15 cellular contexts compared by ENCODE assay signal in the genomic region with DNA sequence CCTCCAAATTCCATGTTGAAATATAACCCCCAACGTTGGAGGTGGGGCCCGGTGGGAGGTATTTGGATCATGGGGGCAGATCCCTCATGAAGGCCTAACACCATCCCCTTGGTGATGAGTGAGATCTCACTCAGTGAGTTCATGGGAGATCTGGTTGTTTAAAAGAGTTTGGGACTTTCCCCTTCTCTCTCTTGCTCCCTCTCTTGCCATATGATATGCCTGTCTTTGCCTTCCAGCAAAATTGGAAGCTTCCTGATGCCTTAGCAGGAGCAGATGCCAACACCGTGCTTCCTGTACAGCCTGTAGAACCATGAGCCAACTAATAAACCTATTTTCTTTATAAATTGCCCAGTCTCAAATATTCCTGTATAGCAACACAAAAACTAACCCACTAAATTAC. TPM values are rescaled to one million over a fixed set of nuclear protein-coding genes. Genes with fewer than 3 reads are reported as not detected.
DNase-seq lines count a peak whose midpoint lies in the region; ATAC-seq and TF ChIP-seq lines count a peak whose summit lies in the region.
"Had no signal": no experiment of that assay in that cellular context is flagged by ENCODE, and none has a peak within 500 bp of the region (broad histone marks: within the 10 kb centered on the region; RNA-seq: fewer than 3 reads in every experiment).

No MANE protein-coding gene starts in this region.

- peaks cover 3% of the 10 kb centered on the region for H3K9me3 Mint-ChIP-seq in CD4-positive, alpha-beta T cell

- no peaks in the 10 kb centered on the region for H3K27me3 ChIP-seq in CD4-positive, alpha-beta T cell (ENCODE audit: control insufficient read depth, insufficient read depth, low read length)

- H3K27ac ChIP-seq in C4-2B (peak overlapping the region; percentile 85; the same call in 1 of the 2 replicates), VCaP (peak overlapping the region; percentile 26; the same call in 1 of the 2 replicates)
- no peak overlapping the region for H3K27ac ChIP-seq in CD4-positive, alpha-beta T cell (ENCODE audit: low read depth, low read length)
- H3K27ac ChIP-seq: GM23248 had no signal

- intact Hi-C loops in CD4-positive, alpha-beta T cell (cut with DNase I, micrococcal nuclease), result no loop called here

- no peak for DNase-seq in CD4-positive, alpha-beta T cell
- DNase-seq in SW480 (ENCODE audit: low spot score), result no peak
- DNase-seq: Calu3, DMS 273 treated with DMSO at 0.1 percent for 48 hours, DMS79, GM23248 had no signal

- peaks cover 17% of the 10 kb centered on the region for H3K36me3 Mint-ChIP-seq in CD4-positive, alpha-beta T cell (ENCODE audit: low read depth)

- CTCF ChIA-PET in CD4-positive, alpha-beta T cell (lab: Charles Lee), result no interaction called here

- no peak for TF ChIP-seq CTCF in C4-2B (conservative IDR thresholded peaks at IDR 0.05)
- TF ChIP-seq CTCF in CD4-positive, alpha-beta T cell (IDR thresholded peaks at IDR 0.05), result no peak
- no peak for TF ChIP-seq CTCF in VCaP (conservative IDR thresholded peaks at IDR 0.05)

- peaks cover 81% of the 10 kb centered on the region for H3K4me1 Mint-ChIP-seq in CD4-positive, alpha-beta T cell (ENCODE audit: low read depth)

- no peak for ATAC-seq in CD4-positive, alpha-beta T cell (ENCODE audit: poor library complexity)
- ATAC-seq in esophagus mucosa (peak; percentile 18), HG03442 (IDR thresholded peaks at IDR 0.05; ENCODE audit: unreplicated experiment) (no peak), HG03469 (IDR thresholded peaks at IDR 0.05; ENCODE audit: unreplicated experiment) (no peak), GM19463 (IDR thresholded peaks at IDR 0.05; ENCODE audit: unreplicated experiment) (no peak)
- ATAC-seq: GM12878, HCT116, HepG2 had no signal

- POLR2A ChIA-PET in CD4-positive, alpha-beta T cell (lab: Charles Lee), result no interaction called here

- peak overlapping the region; percentile 76 for H3K27ac Mint-ChIP-seq in CD4-positive, alpha-beta T cell

- H3K27me3 Mint-ChIP-seq in CD4-positive, alpha-beta T cell, result no peaks in the 10 kb centered on the region

- no peaks in the 10 kb centered on the region for H3K9me3 ChIP-seq in CD4-positive, alpha-beta T cell (ENCODE audit: control insufficient read depth, low read length)

- no peak overlapping the region for H3K4me3 Mint-ChIP-seq in CD4-positive, alpha-beta T cell

RNA-seq across cellular contexts. Expression of a gene that starts 55.7 kb away (rescaled TPM):
- 1 to 10 TPM in 1 of 2 experiments, under 1 TPM in 1; 0.75 to 1.1 TPM for total RNA-seq in CD4-positive, alpha-beta T cell
- 25.2 TPM for total RNA-seq in esophagus mucosa

Comparison
In these comparisons a context has a peak if more than half of its experiments do, and no peak if none do; other contexts are left out.
1. RNA of a gene that starts 55.7 kb away (total RNA-seq): 25.2 TPM in esophagus mucosa (single experiment); 0.75 to 1.1 TPM in CD4-positive, alpha-beta T cell; every median in the first group is over 10 times any median in the second.